In the genomic region with DNA sequence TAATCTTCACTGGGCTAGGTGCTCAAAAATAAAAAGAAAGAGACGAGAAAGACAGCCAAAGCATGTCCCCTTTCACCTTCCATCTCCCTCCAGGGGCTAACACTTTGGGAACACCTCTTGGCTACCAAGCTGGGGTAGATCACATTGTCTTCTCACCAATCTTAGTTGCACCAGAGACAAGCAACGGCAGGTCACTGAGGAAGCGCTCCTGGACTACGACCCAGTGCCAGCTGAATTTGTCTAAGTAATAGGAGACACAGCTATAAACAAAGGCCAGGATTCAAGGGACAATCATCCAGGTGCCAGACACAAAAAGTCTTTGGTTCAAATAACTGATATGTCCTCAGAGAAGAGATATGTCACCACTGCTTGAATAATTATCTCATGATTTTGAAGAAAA, we compare ENCODE assay signal across 17 cellular contexts.
A peak's percentile ranks its signal among the peaks of the same experiment; 100 is the strongest.
DNase-seq lines count a peak whose midpoint lies in the region; ATAC-seq and TF ChIP-seq lines count a peak whose summit lies in the region.
"Had no signal": no experiment of that assay in that cellular context is flagged by ENCODE, and none has a peak within 500 bp of the region (broad histone marks: within the 10 kb centered on the region; RNA-seq: fewer than 3 reads in every experiment).

No MANE protein-coding gene starts in this region.

- H3K36me3 Mint-ChIP-seq in T-cell = peaks cover 26% of the 10 kb centered on the region
- H3K36me3 Mint-ChIP-seq in glutamatergic neuron (ENCODE audit: unreplicated experiment) = no peaks in the 10 kb centered on the region
- peaks cover 31% of the 10 kb centered on the region for H3K36me3 Mint-ChIP-seq in stimulated activated memory B cell treated with anti-CD40 and anti-IgM and Interleukin-4, amounts not matched to agents 10 μg/mL and 1 μg/mL and 100 μg/mL, for 72 hours

- CTCF ChIA-PET in T-cell (lab: Charles Lee) = interaction anchor here in 1 of 2 donors (1.0 to 1.4 kb wide), 3 partner anchors 9 to 283 kb away, joined by 3 to 5 read pairs (median 4); no protein-coding TSS in a partner anchor

- no peak for TF ChIP-seq CTCF in DOHH2 (IDR thresholded peaks at IDR 0.05; ENCODE audit: low read depth, low read length, poor library complexity, severe bottlenecking)
- no peak for TF ChIP-seq CTCF in glutamatergic neuron (IDR thresholded peaks at IDR 0.05; ENCODE audit: partially characterized antibody, unreplicated experiment)

- H3K4me1 Mint-ChIP-seq in T-cell (peaks cover 14 to 25% (median 25%) of the 10 kb centered on the region in 3 donors), glutamatergic neuron (ENCODE audit: low read depth, unreplicated experiment) (peaks cover 13% of the 10 kb centered on the region)
- H3K4me1 Mint-ChIP-seq in stimulated activated memory B cell treated with anti-CD40 and anti-IgM and Interleukin-4, amounts not matched to agents 10 μg/mL and 1 μg/mL and 100 μg/mL, for 72 hours = peaks cover 12% of the 10 kb centered on the region

- peaks cover 10% of the 10 kb centered on the region for H4K20me1 ChIP-seq in DOHH2 (ENCODE audit: control insufficient read depth, insufficient read depth, low read depth, low read length)

- DNase-seq in T-cell (no peak), glutamatergic neuron (no peak), NCI-H2227 treated with DMSO at 0.1 percent for 48 hours (lab: John Stamatoyannopoulos, UW) (no peak)
- DNase-seq: activated T-cell treated with anti-CD3 and anti-CD28 coated beads, Interleukin-2, amount 50 U/mL, for 24 hours; Caco-2; NCI-H1417; NCI-H526 treated with DMSO at 0.1 percent for 48 hours; ovary; SJCRH30; stimulated activated CD4-positive, alpha-beta T cell treated with anti-CD3 and anti-CD28 coated beads, Interleukin-4, amount 100 ng/mL, for 24 hours had no signal

- peaks cover 98% of the 10 kb centered on the region for H3K36me3 ChIP-seq in DOHH2 (ENCODE audit: control insufficient read depth, low read length)
- H3K36me3 ChIP-seq: ovary had no signal

- POLR2A ChIA-PET in T-cell (lab: Charles Lee) = interaction anchor here in 1 of 2 donors (0.5 kb wide), 1 partner anchor 50 kb away, joined by 7 read pairs; no protein-coding TSS in a partner anchor

- H3K4me3 ChIP-seq in DOHH2 (ENCODE audit: low read length) = 0 out of 2 replicates have a peak overlapping the region, but pooled peaks have one; percentile 16
- H3K4me3 ChIP-seq: lung, SJCRH30 had no signal

- peak overlapping the region; percentile 96 for H3K4me2 ChIP-seq in DOHH2 (ENCODE audit: low read length)

- H3K9me3 Mint-ChIP-seq in T-cell = no peaks in the 10 kb centered on the region
- H3K9me3 Mint-ChIP-seq in glutamatergic neuron (ENCODE audit: unreplicated experiment) = peaks cover 6% of the 10 kb centered on the region
- no peaks in the 10 kb centered on the region for H3K9me3 Mint-ChIP-seq in stimulated activated memory B cell treated with anti-CD40 and anti-IgM and Interleukin-4, amounts not matched to agents 10 μg/mL and 1 μg/mL and 100 μg/mL, for 72 hours
- H3K9me3 Mint-ChIP-seq: activated T-cell treated with anti-CD3 and anti-CD28 coated beads, Interleukin-2, amount 50 U/mL, for 24 hours; brain; stimulated activated naive CD8-positive, alpha-beta T cell treated with anti-CD3 and anti-CD28 coated beads, Interleukin-15, Interleukin-2, amounts not matched to agents 100 ng/mL and 50 ng/mL, for 24 hours had no signal

- H3K27me3 ChIP-seq in DOHH2 (ENCODE audit: control insufficient read depth, low read length) = no peaks in the 10 kb centered on the region
- H3K27me3 ChIP-seq: ovary, SJCRH30 had no signal

- H3K27me3 Mint-ChIP-seq in T-cell (no peaks in the 10 kb centered on the region), glutamatergic neuron (ENCODE audit: unreplicated experiment) (peaks cover 3% of the 10 kb centered on the region)
- no peaks in the 10 kb centered on the region for H3K27me3 Mint-ChIP-seq in stimulated activated memory B cell treated with anti-CD40 and anti-IgM and Interleukin-4, amounts not matched to agents 10 μg/mL and 1 μg/mL and 100 μg/mL, for 72 hours
- H3K27me3 Mint-ChIP-seq: activated T-cell treated with anti-CD3 and anti-CD28 coated beads, Interleukin-2, amount 50 U/mL, for 24 hours; stimulated activated naive CD8-positive, alpha-beta T cell treated with anti-CD3 and anti-CD28 coated beads, Interleukin-15, Interleukin-2, amounts not matched to agents 100 ng/mL and 50 ng/mL, for 24 hours had no signal

- H3K27ac ChIP-seq in DOHH2 (ENCODE audit: low read depth, low read length) = no peak overlapping the region; the same call in 1 of the 2 replicates
- H3K27ac ChIP-seq: ovary, SJCRH30 had no signal

- ATAC-seq in T-cell (replicated peaks in 1 of 4) (no peak), HG03469 (IDR thresholded peaks at IDR 0.05; ENCODE audit: unreplicated experiment) (no peak), HG02763 (IDR thresholded peaks at IDR 0.05; ENCODE audit: unreplicated experiment) (no peak)
- no peak for ATAC-seq in stimulated activated memory B cell treated with anti-CD40 and anti-IgM and Interleukin-4, amounts not matched to agents 10 μg/mL and 1 μg/mL and 100 μg/mL, for 72 hours

- H3K27ac Mint-ChIP-seq in T-cell (peak overlapping the region; percentile 62 to 74), glutamatergic neuron (ENCODE audit: unreplicated experiment) (peak overlapping the region; percentile 24)
- peak overlapping the region; percentile 56 for H3K27ac Mint-ChIP-seq in stimulated activated memory B cell treated with anti-CD40 and anti-IgM and Interleukin-4, amounts not matched to agents 10 μg/mL and 1 μg/mL and 100 μg/mL, for 72 hours
- H3K27ac Mint-ChIP-seq: stimulated activated naive CD8-positive, alpha-beta T cell treated with anti-CD3 and anti-CD28 coated beads, Interleukin-15, Interleukin-2, amounts not matched to agents 100 ng/mL and 50 ng/mL, for 24 hours had no signal

- H3K9me2 ChIP-seq in DOHH2 (replicated peaks; ENCODE audit: control insufficient read depth, low read length) = no peaks in the 10 kb centered on the region

- peaks cover 5% of the 10 kb centered on the region for H3F3A ChIP-seq in DOHH2 (ENCODE audit: control insufficient read depth, insufficient read depth)

- peaks cover 56% of the 10 kb centered on the region for H3K4me1 ChIP-seq in DOHH2 (ENCODE audit: control insufficient read depth, low read length)

- H3K79me2 ChIP-seq in DOHH2 (ENCODE audit: control insufficient read depth, low read length) = peaks cover 100% of the 10 kb centered on the region

- H3K4me3 Mint-ChIP-seq in T-cell = peak overlapping the region in 2 of 3 donors; percentile 2 to 50
- H3K4me3 Mint-ChIP-seq in glutamatergic neuron (ENCODE audit: unreplicated experiment) = no peak overlapping the region
- H3K4me3 Mint-ChIP-seq in stimulated activated memory B cell treated with anti-CD40 and anti-IgM and Interleukin-4, amounts not matched to agents 10 μg/mL and 1 μg/mL and 100 μg/mL, for 72 hours = no peak overlapping the region
- H3K4me3 Mint-ChIP-seq: activated T-cell treated with anti-CD3 and anti-CD28 coated beads, Interleukin-2, amount 50 U/mL, for 24 hours; stimulated activated naive CD8-positive, alpha-beta T cell treated with anti-CD3 and anti-CD28 coated beads, Interleukin-15, Interleukin-2, amounts not matched to agents 100 ng/mL and 50 ng/mL, for 24 hours had no signal

- no peaks in the 10 kb centered on the region for H3K9me3 ChIP-seq in DOHH2 (ENCODE audit: control insufficient read depth, insufficient read depth, low read length)
- H3K9me3 ChIP-seq: Caco-2, ovary, SJCRH30 had no signal

Comparison
In these comparisons a context has a peak if more than half of its experiments do, and no peak if none do; other contexts are left out.
1. H3K4me3 Mint-ChIP-seq: peak in T-cell (2 of 3); none in glutamatergic neuron (single experiment) and stimulated activated memory B cell treated with anti-CD40 and anti-IgM and Interleukin-4, amounts not matched to agents 10 μg/mL and 1 μg/mL and 100 μg/mL, for 72 hours (single experiment).
2. Peak in every context shown above with its lines, with median percentiles within 50 percentile points of each other: H3K27ac Mint-ChIP-seq.